In the genomic region with DNA sequence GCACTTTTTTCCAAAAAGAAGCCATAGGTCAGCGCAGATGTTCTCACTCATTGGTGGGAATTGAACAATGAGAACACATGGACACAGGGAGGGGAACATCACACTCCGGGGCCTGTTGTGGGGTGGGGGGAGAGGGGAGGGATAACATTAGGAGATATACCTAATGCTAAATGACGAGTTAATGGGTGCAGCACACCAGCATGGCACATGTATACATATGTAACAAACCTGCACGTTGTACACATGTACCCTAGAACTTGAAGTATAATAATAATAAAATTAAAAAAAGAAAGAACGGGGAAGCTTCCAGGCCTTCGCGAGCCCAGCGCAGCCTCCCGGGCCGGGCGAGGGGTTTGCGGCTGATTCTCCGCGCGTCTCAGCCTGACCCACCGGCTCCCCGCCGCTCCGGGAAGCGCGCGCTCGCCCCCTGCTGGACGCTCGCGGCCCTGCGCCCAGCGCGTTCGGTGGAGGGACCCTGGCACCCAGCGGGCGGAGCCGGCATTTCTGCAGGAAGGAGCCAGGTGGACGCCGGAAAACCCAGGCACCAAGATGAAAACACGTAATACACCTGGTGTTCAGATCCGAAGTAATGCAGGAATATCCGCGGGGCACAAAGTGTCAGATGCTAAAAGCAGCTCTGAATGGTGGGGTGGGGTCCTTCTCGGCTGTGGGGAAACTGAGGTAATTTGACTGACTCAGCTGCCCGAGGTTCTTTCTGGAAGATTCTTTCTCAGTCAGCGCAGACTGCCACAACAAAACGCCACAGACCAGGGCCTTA, we compare ENCODE assay signal across 8 cellular contexts.
DNase-seq lines count a peak whose midpoint lies in the region; ATAC-seq and TF ChIP-seq lines count a peak whose summit lies in the region.
"Not testable (repeated sequence)": the region's sequence is repeated elsewhere in the genome, so short reads cannot be mapped to it uniquely, and the experiment has no call there.

No MANE protein-coding gene starts in this region.

- H3K9me3 ChIP-seq in mammary epithelial cell (replicated peaks; ENCODE audit: insufficient read depth, low read length); psoas muscle; tibial nerve: not testable (repeated sequence)

- dilution Hi-C loops in mammary epithelial cell (cut with HindIII; ENCODE audit: low sequenced_read_pairs): loop anchor here (5.0 to 10.0 kb wide), 3 partner anchors 80 to 968 kb away; no protein-coding TSS in a partner anchor

- H3K4me3 ChIP-seq in mammary epithelial cell (replicated peaks in 1 of 3; ENCODE audit: insufficient read depth in 1 of 3, low read depth in 2 of 3, low read length in 3 of 3); psoas muscle; tibial nerve: not testable (repeated sequence)

- not testable (repeated sequence) for H3K4me3 Mint-ChIP-seq in activated CD4-positive, alpha-beta T cell treated with anti-CD3 and anti-CD28 coated beads, Interleukin-2, amount 10 ng/mL, durations not matched to agents 7 days and 5 days

- H3K4me1 ChIP-seq in mammary epithelial cell (ENCODE audit: insufficient read depth, low read length); psoas muscle; tibial nerve: not testable (repeated sequence)

- H3K9me3 Mint-ChIP-seq in activated CD4-positive, alpha-beta T cell treated with anti-CD3 and anti-CD28 coated beads, Interleukin-2, amount 10 ng/mL, durations not matched to agents 7 days and 5 days: not testable (repeated sequence)

- H4K20me1 ChIP-seq in mammary epithelial cell (ENCODE audit: insufficient read depth, low read length): not testable (repeated sequence)

- H2AFZ ChIP-seq in mammary epithelial cell (ENCODE audit: low read depth, low read length): not testable (repeated sequence)

- POLR2A ChIA-PET in activated CD4-positive, alpha-beta T cell treated with anti-CD3 and anti-CD28 coated beads, Interleukin-2, amount 10 ng/mL, durations not matched to agents 7 days and 5 days (lab: Charles Lee): not testable (repeated sequence)

- CTCF ChIA-PET in activated CD4-positive, alpha-beta T cell treated with anti-CD3 and anti-CD28 coated beads, Interleukin-2, amount 10 ng/mL, durations not matched to agents 7 days and 5 days (lab: Charles Lee): interaction anchor here (0.9 to 1.7 kb wide), 3 partner anchors 13 to 137 kb away, joined by 3 read pairs; no protein-coding TSS in a partner anchor
- CTCF ChIA-PET in mammary epithelial cell (lab: Charles Lee; ENCODE audit: low non-redundant PET): interaction anchor here (0.8 kb wide), 1 partner anchor 963 kb away, joined by 6 read pairs; no protein-coding TSS in a partner anchor

- not testable (repeated sequence) for H3K9ac ChIP-seq in mammary epithelial cell (ENCODE audit: insufficient read depth, low read length)

- H3K27ac Mint-ChIP-seq in activated CD4-positive, alpha-beta T cell treated with anti-CD3 and anti-CD28 coated beads, Interleukin-2, amount 10 ng/mL, durations not matched to agents 7 days and 5 days: not testable (repeated sequence)

- H3K4me1 Mint-ChIP-seq in activated CD4-positive, alpha-beta T cell treated with anti-CD3 and anti-CD28 coated beads, Interleukin-2, amount 10 ng/mL, durations not matched to agents 7 days and 5 days: not testable (repeated sequence)

- TF ChIP-seq EP300 in Ishikawa (IDR thresholded peaks at IDR 0.05; ENCODE audit: borderline replicate concordance); tibial nerve (IDR thresholded peaks at IDR 0.05): not testable (repeated sequence)

- TF ChIP-seq CTCF in mammary epithelial cell (conservative IDR thresholded peaks at IDR 0.05 in 1 of 2, IDR thresholded peaks at IDR 0.05 in 1 of 2; ENCODE audit: extremely low read depth in 1 of 2, insufficient read depth in 1 of 2, low read depth in 1 of 2, low read length in 2 of 2) (peak; percentile 97 to 99), psoas muscle (IDR thresholded peaks at IDR 0.05) (peak; percentile 98), tibial nerve (IDR thresholded peaks at IDR 0.05) (peak; percentile 98 to 99 (median 98))

- not testable (repeated sequence) for H3K36me3 ChIP-seq in mammary epithelial cell (ENCODE audit: insufficient read depth, low read length); psoas muscle (ENCODE audit: insufficient read depth in 1 of 2, low read depth in 1 of 2); tibial nerve

- not testable (repeated sequence) for H3K4me2 ChIP-seq in mammary epithelial cell (ENCODE audit: insufficient read depth, low read depth, low read length)

- H3K27ac ChIP-seq in mammary epithelial cell (ENCODE audit: insufficient read depth, low read depth, low read length); psoas muscle; tibial nerve: not testable (repeated sequence)

- BruUV-seq in mammary epithelial cell (replicated peaks; lab: Mats Ljungman, UMichigan): not testable (repeated sequence)

- 10% methylated on average over 14 of the region's 43 CpGs for WGBS in mammary epithelial cell (ENCODE audit: low coverage, missing lambda C conversion rate)
- WGBS in psoas muscle, 3 donors: 10 to 11% (median 10%) methylated on average over 43 of the region's 43 CpGs
- WGBS in tibial nerve, 2 donors: 11 to 13% methylated on average over 35 to 40 of the region's 43 CpGs

- peak; percentile 82 to 89 (median 88) for ATAC-seq in psoas muscle

- intact Hi-C loops in mammary epithelial cell (cut with micrococcal nuclease): loop anchor here (1.0 to 5.0 kb wide), 4 partner anchors 326 to 1240 kb away; no protein-coding TSS in a partner anchor
- intact Hi-C loops in psoas muscle (cut with DNase I): loop anchor here (1.0 to 5.0 kb wide), 4 partner anchors 68 to 710 kb away; no protein-coding TSS in a partner anchor

- not testable (repeated sequence) for H3K79me2 ChIP-seq in mammary epithelial cell (ENCODE audit: insufficient read depth, low read length)

- not testable (repeated sequence) for TF ChIP-seq POLR2A in tibial nerve (IDR thresholded peaks at IDR 0.05)

- not testable (repeated sequence) for H3K27me3 Mint-ChIP-seq in activated CD4-positive, alpha-beta T cell treated with anti-CD3 and anti-CD28 coated beads, Interleukin-2, amount 10 ng/mL, durations not matched to agents 7 days and 5 days

- in situ Hi-C loops in mammary epithelial cell (cut with MboI; ENCODE audit: low sequenced_read_pairs in 2 of 2): loop anchor here in 1 of 2 donors (10.0 kb wide), 1 partner anchor 328 kb away; a partner anchor contains a TSS

- peak; percentile 94 for TF ChIP-seq RAD21 in Ishikawa (IDR thresholded peaks at IDR 0.05; ENCODE audit: low read depth)

- H3K27me3 ChIP-seq in mammary epithelial cell (ENCODE audit: insufficient read depth, low read length): not testable (repeated sequence)
- peaks cover 0 to 23% (median 10%) of the 10 kb centered on the region in 3 donors for H3K27me3 ChIP-seq in psoas muscle (ENCODE audit: insufficient read depth in 3 of 3, low read length in 2 of 3)
- H3K27me3 ChIP-seq in tibial nerve: peaks cover 0 to 11% of the 10 kb centered on the region in 2 donors

- peak; percentile 91 for DNase-seq in ELF-1 (ENCODE audit: low read depth, low spot score)
- peak; percentile 63 for DNase-seq in NOMO-1 treated with DMSO at 0.1 percent for 48 hours (lab: John Stamatoyannopoulos, UW; ENCODE audit: unreplicated experiment)
- DNase-seq in activated CD4-positive, alpha-beta T cell treated with anti-CD3 and anti-CD28 coated beads, Interleukin-2, amount 10 ng/mL, durations not matched to agents 7 days and 5 days: peak; percentile 67
- DNase-seq in mammary epithelial cell: peak; percentile 54
- peak in 47 of 51 donors; percentile 3 to 81 (median 45) for DNase-seq in hypothalamus (lab: John Stamatoyannopoulos, UW)
- peak; percentile 68 to 79 for DNase-seq in psoas muscle
- peak; percentile 40 to 53 for DNase-seq in tibial nerve (ENCODE audit: low spot score in 2 of 2)

- not testable (repeated sequence) for H3K36me3 Mint-ChIP-seq in activated CD4-positive, alpha-beta T cell treated with anti-CD3 and anti-CD28 coated beads, Interleukin-2, amount 10 ng/mL, durations not matched to agents 7 days and 5 days (ENCODE audit: low read depth)

TF ChIP-seq in Ishikawa, 13 proteins besides CTCF, POLR2A, EP300 and RAD21:
- TF ChIP-seq ZBTB7A (IDR thresholded peaks at IDR 0.05; ENCODE audit: low read depth): peak; percentile 80; the same call in 1 of the 2 replicates
